16 cellular contexts compared by ENCODE assay signal in the genomic region with DNA sequence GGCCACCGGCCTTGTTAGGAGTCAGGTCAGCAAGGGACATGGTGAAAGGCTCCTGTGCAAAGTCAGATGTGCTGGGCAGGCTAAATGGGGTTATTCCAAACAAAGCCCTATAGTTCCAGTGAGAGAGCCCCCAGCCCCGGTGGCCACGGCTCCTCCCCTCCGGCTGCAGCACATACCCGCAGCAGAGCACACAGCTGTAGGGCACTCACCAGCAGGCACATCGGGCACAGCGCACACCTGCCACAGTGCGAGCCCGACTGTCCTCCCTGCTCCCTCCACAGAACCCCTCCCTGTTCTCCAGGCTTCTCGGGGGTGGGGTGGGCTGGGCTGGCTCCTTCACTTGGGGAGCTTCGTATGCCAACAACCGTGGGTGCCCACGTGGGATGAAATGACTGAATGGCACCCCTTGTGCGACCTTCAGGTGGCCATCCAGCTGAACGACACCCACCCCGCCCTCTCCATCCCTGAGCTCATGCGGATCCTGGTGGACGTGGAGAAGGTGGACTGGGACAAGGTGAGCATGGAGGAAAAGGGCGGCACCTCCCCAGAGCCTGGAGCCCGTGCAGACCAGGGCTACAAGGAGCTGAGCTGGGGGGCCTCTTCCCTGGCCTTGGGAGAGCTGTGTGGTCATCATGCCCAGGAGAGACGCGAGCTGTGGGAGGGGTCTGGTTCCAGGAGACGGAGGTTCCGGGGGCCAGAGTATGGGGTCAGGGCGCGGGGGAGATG. TPM values are rescaled to one million over a fixed set of nuclear protein-coding genes. Genes with fewer than 3 reads are reported as not detected.
A peak's percentile ranks its signal among the peaks of the same experiment; 100 is the strongest.
DNase-seq lines count a peak whose midpoint lies in the region; ATAC-seq and TF ChIP-seq lines count a peak whose summit lies in the region.
"Had no signal": no experiment of that assay in that cellular context is flagged by ENCODE, and none has a peak within 500 bp of the region (broad histone marks: within the 10 kb centered on the region; RNA-seq: fewer than 3 reads in every experiment).

No MANE protein-coding gene starts in this region.

- POLR2A ChIA-PET in Panc1 (lab: Charles Lee) = no interaction called here

- in situ Hi-C loops in Panc1 (cut with HindIII; ENCODE audit: low pct_unique_long_range_greater_than_20kb, low sequenced_read_pairs) = no loop called here

- no peaks in the 10 kb centered on the region for H3K9me3 Mint-ChIP-seq in stimulated activated naive B cell treated with anti-CD40 and anti-IgM and Interleukin-4, amounts not matched to agents 10 μg/mL and 1 μg/mL and 100 μg/mL, for 72 hours
- H3K9me3 Mint-ChIP-seq: immature natural killer cell had no signal

- peak overlapping the region; percentile 3 for H3K27ac Mint-ChIP-seq in stimulated activated naive B cell treated with anti-CD40 and anti-IgM and Interleukin-4, amounts not matched to agents 10 μg/mL and 1 μg/mL and 100 μg/mL, for 72 hours
- H3K27ac Mint-ChIP-seq: immature natural killer cell had no signal

- H3K27ac ChIP-seq in Panc1 (ENCODE audit: low read length) (peak overlapping the region; percentile 51; the same call in 1 of the 2 replicates), adrenal gland (no peak overlapping the region)
- H3K27ac ChIP-seq: colonic mucosa had no signal

- no peaks in the 10 kb centered on the region for H3K27me3 Mint-ChIP-seq in stimulated activated naive B cell treated with anti-CD40 and anti-IgM and Interleukin-4, amounts not matched to agents 10 μg/mL and 1 μg/mL and 100 μg/mL, for 72 hours

- peaks cover 58 to 64% of the 10 kb centered on the region in 2 donors for H3K36me3 Mint-ChIP-seq in stimulated activated naive B cell treated with anti-CD40 and anti-IgM and Interleukin-4, amounts not matched to agents 10 μg/mL and 1 μg/mL and 100 μg/mL, for 72 hours

- no peak for TF ChIP-seq CTCF in Panc1 (IDR thresholded peaks at IDR 0.05)
- TF ChIP-seq CTCF in adrenal gland (IDR thresholded peaks at IDR 0.05) = no peak

- intact Hi-C loops in Panc1 (cut with micrococcal nuclease; ENCODE audit: unreplicated experiment) = no loop called here
- intact Hi-C loops in adrenal gland (cut with DNase I) = no loop called here
- intact Hi-C loops in left colon (cut with DNase I, micrococcal nuclease) = no loop called here

- H3K4me1 ChIP-seq in Panc1 (ENCODE audit: control insufficient read depth, insufficient read depth, low read length) (peaks cover 7% of the 10 kb centered on the region; the same call in 1 of the 2 replicates), adrenal gland (replicated peaks in 1 of 2) (no peaks in the 10 kb centered on the region)
- H3K4me1 ChIP-seq: colonic mucosa had no signal

- WGBS in adrenal gland, 4 donors = 92 to 98% (median 95%) methylated on average over 20 to 26 of the region's 26 CpGs

- no peaks in the 10 kb centered on the region for H3K27me3 ChIP-seq in Panc1 (ENCODE audit: control insufficient read depth, insufficient read depth, low read length)
- H3K27me3 ChIP-seq in adrenal gland = no peaks in the 10 kb centered on the region
- H3K27me3 ChIP-seq: colonic mucosa had no signal

- no peak overlapping the region for H3K4me3 Mint-ChIP-seq in stimulated activated naive B cell treated with anti-CD40 and anti-IgM and Interleukin-4, amounts not matched to agents 10 μg/mL and 1 μg/mL and 100 μg/mL, for 72 hours
- H3K4me3 Mint-ChIP-seq: immature natural killer cell had no signal

- H3K4me1 Mint-ChIP-seq in stimulated activated naive B cell treated with anti-CD40 and anti-IgM and Interleukin-4, amounts not matched to agents 10 μg/mL and 1 μg/mL and 100 μg/mL, for 72 hours = peaks cover 27 to 35% of the 10 kb centered on the region in 2 donors
- H3K4me1 Mint-ChIP-seq: immature natural killer cell had no signal

- CTCF ChIA-PET in Panc1 (lab: Charles Lee) = no interaction called here

- BruUV-seq in Panc1 (replicated peaks; lab: Mats Ljungman, UMichigan) = no TSS peak

- no peak for TF ChIP-seq POLR2A in adrenal gland (IDR thresholded peaks at IDR 0.05)

- H3K9me3 ChIP-seq in Panc1 (ENCODE audit: control insufficient read depth, insufficient read depth, low read depth, low read length) (no peaks in the 10 kb centered on the region), adrenal gland (replicated peaks in 1 of 3) (no peaks in the 10 kb centered on the region)
- H3K9me3 ChIP-seq: colonic mucosa had no signal

- peaks cover 26% of the 10 kb centered on the region for H3K36me3 ChIP-seq in Panc1 (ENCODE audit: control insufficient read depth, insufficient read depth, low read length)
- peaks cover 0 to 79% of the 10 kb centered on the region in 2 donors for H3K36me3 ChIP-seq in adrenal gland (replicated peaks in 1 of 2)

- H3K4me3 ChIP-seq in Panc1 (ENCODE audit: low read depth in 2 of 2, low read length in 2 of 2) = no peak overlapping the region
- no peak overlapping the region for H3K4me3 ChIP-seq in adrenal gland
- H3K4me3 ChIP-seq: colonic mucosa had no signal

- DNase-seq in Panc1 (ENCODE audit: low read depth, low spot score) (no peak), adrenal gland (peak in 5 of 7 donors; percentile 4 to 49 (median 10)), left colon (peak; percentile 4 to 26), NCI-H526 (lab: John Stamatoyannopoulos, UW) (no peak), UCSD-AML1 (lab: John Stamatoyannopoulos, UW; ENCODE audit: unreplicated experiment) (no peak), HuH-7.5 (ENCODE audit: low spot score) (no peak)
- DNase-seq in stimulated activated naive B cell treated with anti-CD40 and anti-IgM and Interleukin-4, amounts not matched to agents 10 μg/mL and 1 μg/mL and 100 μg/mL, for 72 hours = no peak
- DNase-seq: activated T-cell treated with anti-CD3 and anti-CD28 coated beads, Interleukin-2, amount 50 U/mL, for 48 hours; anterior cingulate cortex; C1 segment of cervical spinal cord; colonic mucosa; immature natural killer cell; Karpas-422; NCI-H345; nucleus accumbens; SIG-M5 had no signal

- ATAC-seq in Panc1 (no peak), left colon (no peak)
- no peak for ATAC-seq in stimulated activated naive B cell treated with anti-CD40 and anti-IgM and Interleukin-4, amounts not matched to agents 10 μg/mL and 1 μg/mL and 100 μg/mL, for 72 hours (replicated peaks)

RNA-seq across cellular contexts. Expression of a gene that starts 30.9 kb away (rescaled TPM):
- total RNA-seq in Panc1 (2021; ENCODE audit: unreplicated experiment) = 220 TPM
- polyA plus RNA-seq in Panc1 (2012; ENCODE audit: insufficient read length) = 308 TPM
- total RNA-seq in adrenal gland = 100 to 1,000 TPM in 3 of 8 donors, 10 to 100 TPM in 5; 39.2 to 118 (median 82.9) TPM
- 10 to 100 TPM; 15.7 to 80.0 (median 35.9) TPM for polyA plus RNA-seq in adrenal gland
- 100 to 1,000 TPM; 275 to 329 TPM for total RNA-seq in left colon

Comparison
In these comparisons a context has a peak if more than half of its experiments do, and no peak if none do; other contexts are left out.
1. DNase-seq: peak in adrenal gland (5 of 7) and left colon (2 of 2); none in Panc1 (single experiment), stimulated activated naive B cell treated with anti-CD40 and anti-IgM and Interleukin-4, amounts not matched to agents 10 μg/mL and 1 μg/mL and 100 μg/mL, for 72 hours (single experiment), NCI-H526 (0 of 2), UCSD-AML1 (single experiment) and HuH-7.5 (single experiment).